1 cellular context compared by ENCODE assay signal in genomic region chr3:128461731-128462130, GRCh38.
TF ChIP-seq lines count a peak whose summit lies in the region.

No MANE protein-coding gene starts in this region.

TF ChIP-seq in SK-N-SH, 30 proteins besides CTCF, POLR2A, EP300 and RAD21:
- no peak for TF ChIP-seq FOSL2 (IDR thresholded peaks at IDR 0.05; ENCODE audit: borderline replicate concordance, low read depth)
- TF ChIP-seq SMC3 (IDR thresholded peaks at IDR 0.05; ENCODE audit: low read depth, low read length) = no peak
